8 cellular contexts compared by ENCODE assay signal in the genomic region with DNA sequence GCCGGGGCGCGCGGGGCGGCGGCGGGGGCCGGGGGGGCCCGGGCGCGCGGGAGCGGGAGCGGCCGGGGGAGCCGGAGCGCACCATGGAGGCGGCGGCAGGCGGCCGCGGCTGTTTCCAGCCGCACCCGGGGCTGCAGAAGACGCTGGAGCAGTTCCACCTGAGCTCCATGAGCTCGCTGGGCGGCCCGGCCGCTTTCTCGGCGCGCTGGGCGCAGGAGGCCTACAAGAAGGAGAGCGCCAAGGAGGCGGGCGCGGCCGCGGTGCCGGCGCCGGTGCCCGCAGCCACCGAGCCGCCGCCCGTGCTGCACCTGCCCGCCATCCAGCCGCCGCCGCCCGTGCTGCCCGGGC. TPM values are rescaled to one million over a fixed set of nuclear protein-coding genes. Genes with fewer than 3 reads are reported as not detected.
DNase-seq lines count a peak whose midpoint lies in the region; ATAC-seq and TF ChIP-seq lines count a peak whose summit lies in the region.

No MANE protein-coding gene starts in this region.

- peak overlapping the region; percentile 71 for H3K4me3 ChIP-seq in hepatocyte

- H3K9me3 ChIP-seq in hepatocyte (ENCODE audit: low read depth): no peaks in the 10 kb centered on the region

- H3K4me1 Mint-ChIP-seq in activated naive CD4-positive, alpha-beta T cell treated with anti-CD3 and anti-CD28 coated beads for 36 hours (ENCODE audit: low read depth): peaks cover 9% of the 10 kb centered on the region
- H3K4me1 Mint-ChIP-seq in activated T-helper 2 cell treated with anti-CD3 and anti-CD28 coated beads, Interferon-gamma antibody, Interleukin-2, Interleukin-4, amounts not matched to agents 10 μg/mL and 5 μg/mL and 100 μg/mL, durations not matched to agents 14 hours and 24 hours and 36 hours (ENCODE audit: low read depth): peaks cover 26% of the 10 kb centered on the region

- H3K27me3 Mint-ChIP-seq in activated naive CD4-positive, alpha-beta T cell treated with anti-CD3 and anti-CD28 coated beads for 36 hours (ENCODE audit: low read depth): no peaks in the 10 kb centered on the region
- H3K27me3 Mint-ChIP-seq in activated T-helper 2 cell treated with anti-CD3 and anti-CD28 coated beads, Interferon-gamma antibody, Interleukin-2, Interleukin-4, amounts not matched to agents 10 μg/mL and 5 μg/mL and 100 μg/mL, durations not matched to agents 14 hours and 24 hours and 36 hours (ENCODE audit: low read depth): peaks cover 2% of the 10 kb centered on the region

- CTCF ChIA-PET in activated naive CD4-positive, alpha-beta T cell treated with anti-CD3 and anti-CD28 coated beads for 36 hours (lab: Charles Lee): interaction anchor here (1.1 kb wide), 1 partner anchor 24 kb away, joined by 3 read pairs; no protein-coding TSS in a partner anchor

- H3K27me3 ChIP-seq in hepatocyte: no peaks in the 10 kb centered on the region

- H3K4me1 ChIP-seq in hepatocyte (ENCODE audit: insufficient read depth): peaks cover 50% of the 10 kb centered on the region

- no peak for ATAC-seq in activated naive CD4-positive, alpha-beta T cell treated with anti-CD3 and anti-CD28 coated beads, Interleukin-2, amount 50 U/mL, for 72 hours
- no peak for ATAC-seq in GM18519 (IDR thresholded peaks at IDR 0.05; ENCODE audit: low FRiP score, unreplicated experiment)
- no peak for ATAC-seq in GM19452 (IDR thresholded peaks at IDR 0.05; ENCODE audit: unreplicated experiment)

- H3K79me2 ChIP-seq in hepatocyte: peaks cover 59% of the 10 kb centered on the region

- no peak overlapping the region for H2AFZ ChIP-seq in hepatocyte

- DNase-seq in activated naive CD4-positive, alpha-beta T cell treated with anti-CD3 and anti-CD28 coated beads for 36 hours: peak; percentile 39
- DNase-seq in activated naive CD4-positive, alpha-beta T cell treated with anti-CD3 and anti-CD28 coated beads, Interleukin-2, amount 50 U/mL, for 72 hours (ENCODE audit: low spot score in 2 of 2): no peak
- DNase-seq in activated T-helper 2 cell treated with anti-CD3 and anti-CD28 coated beads, Interferon-gamma antibody, Interleukin-2, Interleukin-4, amounts not matched to agents 10 μg/mL and 5 μg/mL and 100 μg/mL, durations not matched to agents 14 hours and 24 hours and 36 hours (ENCODE audit: low spot score): peak; percentile 34
- DNase-seq in hepatocyte (ENCODE audit: low spot score): peak; percentile 52
- peak; percentile 45 for DNase-seq in stimulated activated CD8-positive, alpha-beta memory T cell treated with anti-CD3 and anti-CD28 coated beads, Interleukin-4, amount 100 ng/mL, for 48 hours
- no peak for DNase-seq in NCI-H1048 (lab: John Stamatoyannopoulos, UW)

- H3K4me3 Mint-ChIP-seq in activated naive CD4-positive, alpha-beta T cell treated with anti-CD3 and anti-CD28 coated beads for 36 hours: peak overlapping the region; percentile 98
- H3K4me3 Mint-ChIP-seq in activated T-helper 2 cell treated with anti-CD3 and anti-CD28 coated beads, Interferon-gamma antibody, Interleukin-2, Interleukin-4, amounts not matched to agents 10 μg/mL and 5 μg/mL and 100 μg/mL, durations not matched to agents 14 hours and 24 hours and 36 hours (ENCODE audit: low read depth): peak overlapping the region; percentile 92

- H3K9me3 Mint-ChIP-seq in activated naive CD4-positive, alpha-beta T cell treated with anti-CD3 and anti-CD28 coated beads for 36 hours: no peaks in the 10 kb centered on the region
- H3K9me3 Mint-ChIP-seq in activated naive CD4-positive, alpha-beta T cell treated with anti-CD3 and anti-CD28 coated beads, Interleukin-2, amount 50 U/mL, for 72 hours: no peaks in the 10 kb centered on the region
- no peaks in the 10 kb centered on the region for H3K9me3 Mint-ChIP-seq in activated T-helper 2 cell treated with anti-CD3 and anti-CD28 coated beads, Interferon-gamma antibody, Interleukin-2, Interleukin-4, amounts not matched to agents 10 μg/mL and 5 μg/mL and 100 μg/mL, durations not matched to agents 14 hours and 24 hours and 36 hours

- peaks cover 50% of the 10 kb centered on the region for H4K20me1 ChIP-seq in hepatocyte (ENCODE audit: insufficient read depth, poor library complexity, severe bottlenecking)

- no peak for TF ChIP-seq CTCF in hepatocyte (IDR thresholded peaks at IDR 0.05; ENCODE audit: poor library complexity)

- H3K4me2 ChIP-seq in hepatocyte: peak overlapping the region; percentile 100

- peaks cover 19% of the 10 kb centered on the region for H3K36me3 Mint-ChIP-seq in activated naive CD4-positive, alpha-beta T cell treated with anti-CD3 and anti-CD28 coated beads for 36 hours (ENCODE audit: low read depth)
- peaks cover 32 to 34% of the 10 kb centered on the region in 2 donors for H3K36me3 Mint-ChIP-seq in activated naive CD4-positive, alpha-beta T cell treated with anti-CD3 and anti-CD28 coated beads, Interleukin-2, amount 50 U/mL, for 72 hours
- peaks cover 28% of the 10 kb centered on the region for H3K36me3 Mint-ChIP-seq in activated T-helper 2 cell treated with anti-CD3 and anti-CD28 coated beads, Interferon-gamma antibody, Interleukin-2, Interleukin-4, amounts not matched to agents 10 μg/mL and 5 μg/mL and 100 μg/mL, durations not matched to agents 14 hours and 24 hours and 36 hours (ENCODE audit: low read depth)

- H3K9me2 ChIP-seq in hepatocyte (replicated peaks; ENCODE audit: insufficient read depth): no peaks in the 10 kb centered on the region

- peak overlapping the region; percentile 87 for H3K27ac ChIP-seq in hepatocyte

- H3K36me3 ChIP-seq in hepatocyte (replicated peaks; ENCODE audit: insufficient read depth, low read depth): no peaks in the 10 kb centered on the region

- intact Hi-C loops in activated naive CD4-positive, alpha-beta T cell treated with anti-CD3 and anti-CD28 coated beads for 36 hours (cut with micrococcal nuclease): no loop called here
- intact Hi-C loops in activated T-helper 2 cell treated with anti-CD3 and anti-CD28 coated beads, Interferon-gamma antibody, Interleukin-2, Interleukin-4, amounts not matched to agents 10 μg/mL and 5 μg/mL and 100 μg/mL, durations not matched to agents 14 hours and 24 hours and 36 hours (cut with micrococcal nuclease): no loop called here

- 1% methylated on average over 12 of the region's 53 CpGs for WGBS in hepatocyte (ENCODE audit: low lambda C conversion rate, missing lambda C conversion rate)

- peak overlapping the region; percentile 84 for H3K27ac Mint-ChIP-seq in activated naive CD4-positive, alpha-beta T cell treated with anti-CD3 and anti-CD28 coated beads for 36 hours
- peak overlapping the region in 1 of 2 donors; percentile 79 for H3K27ac Mint-ChIP-seq in activated naive CD4-positive, alpha-beta T cell treated with anti-CD3 and anti-CD28 coated beads, Interleukin-2, amount 50 U/mL, for 72 hours
- peak overlapping the region; percentile 85 for H3K27ac Mint-ChIP-seq in activated T-helper 2 cell treated with anti-CD3 and anti-CD28 coated beads, Interferon-gamma antibody, Interleukin-2, Interleukin-4, amounts not matched to agents 10 μg/mL and 5 μg/mL and 100 μg/mL, durations not matched to agents 14 hours and 24 hours and 36 hours

RNA-seq across cellular contexts. Expression of gene SKI, which starts 0.5 kb away (rescaled TPM):
- 10 to 100 TPM; 25.5 to 26.3 TPM for total RNA-seq in activated naive CD4-positive, alpha-beta T cell treated with anti-CD3 and anti-CD28 coated beads for 36 hours
- 10 to 100 TPM; 26.6 to 43.8 TPM for total RNA-seq in activated naive CD4-positive, alpha-beta T cell treated with anti-CD3 and anti-CD28 coated beads, Interleukin-2, amount 50 U/mL, for 72 hours
- total RNA-seq in activated T-helper 2 cell treated with anti-CD3 and anti-CD28 coated beads, Interferon-gamma antibody, Interleukin-2, Interleukin-4, amounts not matched to agents 10 μg/mL and 5 μg/mL and 100 μg/mL, durations not matched to agents 14 hours and 24 hours and 36 hours: 37.0 and 41.1 TPM in 2 replicates
- 17.1 and 21.9 TPM in 2 replicates for total RNA-seq in hepatocyte
- polyA plus RNA-seq in hepatocyte: 5.1 and 6.9 TPM in 2 replicates

RNA-seq across cellular contexts. Expression of gene FAAP20, which starts 34.1 kb away (rescaled TPM):
- 10 to 100 TPM; 48.2 to 54.4 TPM for total RNA-seq in activated naive CD4-positive, alpha-beta T cell treated with anti-CD3 and anti-CD28 coated beads for 36 hours
- total RNA-seq in activated naive CD4-positive, alpha-beta T cell treated with anti-CD3 and anti-CD28 coated beads, Interleukin-2, amount 50 U/mL, for 72 hours: 10 to 100 TPM; 59.1 to 66.9 TPM
- total RNA-seq in activated T-helper 2 cell treated with anti-CD3 and anti-CD28 coated beads, Interferon-gamma antibody, Interleukin-2, Interleukin-4, amounts not matched to agents 10 μg/mL and 5 μg/mL and 100 μg/mL, durations not matched to agents 14 hours and 24 hours and 36 hours: 61.5 and 63.8 TPM in 2 replicates
- total RNA-seq in hepatocyte: 24.9 and 36.6 TPM in 2 replicates
- polyA plus RNA-seq in hepatocyte: 117 and 135 TPM in 2 replicates

Comparison
In these comparisons a context has a peak if more than half of its experiments do, and no peak if none do; other contexts are left out.
1. DNase-seq: peak in activated naive CD4-positive, alpha-beta T cell treated with anti-CD3 and anti-CD28 coated beads for 36 hours (single experiment), activated T-helper 2 cell treated with anti-CD3 and anti-CD28 coated beads, Interferon-gamma antibody, Interleukin-2, Interleukin-4, amounts not matched to agents 10 μg/mL and 5 μg/mL and 100 μg/mL, durations not matched to agents 14 hours and 24 hours and 36 hours (single experiment), hepatocyte (single experiment) and stimulated activated CD8-positive, alpha-beta memory T cell treated with anti-CD3 and anti-CD28 coated beads, Interleukin-4, amount 100 ng/mL, for 48 hours (single experiment); none in activated naive CD4-positive, alpha-beta T cell treated with anti-CD3 and anti-CD28 coated beads, Interleukin-2, amount 50 U/mL, for 72 hours (0 of 2) and NCI-H1048 (single experiment).